11 cellular contexts compared by ENCODE assay signal in genomic region chr3:72163809-72164634, GRCh38.
DNase-seq lines count a peak whose midpoint lies in the region; ATAC-seq and TF ChIP-seq lines count a peak whose summit lies in the region.
"Had no signal": no experiment of that assay in that cellular context is flagged by ENCODE, and none has a peak within 500 bp of the region (broad histone marks: within the 10 kb centered on the region; RNA-seq: fewer than 3 reads in every experiment).

No MANE protein-coding gene starts in this region.

- H3K9me3 ChIP-seq in esophagus squamous epithelium: no peaks in the 10 kb centered on the region

- TF ChIP-seq CTCF in esophagus squamous epithelium (IDR thresholded peaks at IDR 0.05): no peak
- TF ChIP-seq CTCF in Calu3 (IDR thresholded peaks at IDR 0.05; ENCODE audit: unreplicated experiment): no peak

- CTCF ChIA-PET in Calu3 (lab: Charles Lee): interaction anchor here (0.7 kb wide), 1 partner anchor 49 kb away, joined by 4 read pairs; no protein-coding TSS in a partner anchor

- DNase-seq in esophagus squamous epithelium (lab: John Stamatoyannopoulos, UW) (peak; percentile 5), Calu3 (no peak), immature natural killer cell (no peak)
- DNase-seq: activated CD4-positive, alpha-beta T cell treated with anti-CD3 and anti-CD28 coated beads, Interleukin-2, amount 50 U/mL, for 4 hours; NCI-H2081 had no signal

- intact Hi-C loops in esophagus squamous epithelium (cut with DNase I) (no loop called here), Calu3 (cut with micrococcal nuclease; ENCODE audit: unreplicated experiment) (no loop called here)

- H3K27me3 ChIP-seq in esophagus squamous epithelium: no peaks in the 10 kb centered on the region

- H3K4me1 ChIP-seq in esophagus squamous epithelium: peaks cover 0 to 13% (median 0%) of the 10 kb centered on the region in 3 donors

- H3K27ac Mint-ChIP-seq in Calu3 (ENCODE audit: unreplicated experiment) (no peak overlapping the region), immature natural killer cell (no peak overlapping the region)
- no peak overlapping the region for H3K27ac Mint-ChIP-seq in activated T-helper 17 cell treated with anti-CD3 and anti-CD28 coated beads, Interleukin-2, amount 50 U/mL, for 72 hours

- no peak overlapping the region for H3K4me3 ChIP-seq in esophagus squamous epithelium
- H3K4me3 ChIP-seq: lung had no signal

- peaks cover 9% of the 10 kb centered on the region for H3K4me1 Mint-ChIP-seq in Calu3 (ENCODE audit: low read depth, unreplicated experiment)
- peaks cover 0 to 1% of the 10 kb centered on the region in 2 donors for H3K4me1 Mint-ChIP-seq in immature natural killer cell
- H3K4me1 Mint-ChIP-seq in activated T-helper 17 cell treated with anti-CD3 and anti-CD28 coated beads, Interleukin-2, amount 50 U/mL, for 72 hours: no peaks in the 10 kb centered on the region

- H3K36me3 Mint-ChIP-seq in Calu3 (ENCODE audit: insufficient read depth, unreplicated experiment): no peaks in the 10 kb centered on the region
- no peaks in the 10 kb centered on the region for H3K36me3 Mint-ChIP-seq in immature natural killer cell
- no peaks in the 10 kb centered on the region for H3K36me3 Mint-ChIP-seq in activated T-helper 17 cell treated with anti-CD3 and anti-CD28 coated beads, Interleukin-2, amount 50 U/mL, for 72 hours (ENCODE audit: low read depth)

- 91 to 95% methylated on average over 6 of the region's 7 CpGs for WGBS in esophagus squamous epithelium, 2 donors

- H3K36me3 ChIP-seq in esophagus squamous epithelium: no peaks in the 10 kb centered on the region

- H3K4me3 Mint-ChIP-seq in Calu3 (ENCODE audit: low read depth, unreplicated experiment): no peak overlapping the region
- H3K4me3 Mint-ChIP-seq in immature natural killer cell: no peak overlapping the region
- no peak overlapping the region for H3K4me3 Mint-ChIP-seq in activated T-helper 17 cell treated with anti-CD3 and anti-CD28 coated beads, Interleukin-2, amount 50 U/mL, for 72 hours

- ATAC-seq in GM18519 (IDR thresholded peaks at IDR 0.05; ENCODE audit: low FRiP score, unreplicated experiment): peak; percentile 83
- ATAC-seq in GM21737 (IDR thresholded peaks at IDR 0.05; ENCODE audit: unreplicated experiment): peak; percentile 84
- peak; percentile 82 for ATAC-seq in HG03521 (IDR thresholded peaks at IDR 0.05; ENCODE audit: unreplicated experiment)
- ATAC-seq in SK-N-SH treated with all-trans-retinoic acid at 6 μM for 48 hours: no peak
- no peak for ATAC-seq in activated T-helper 17 cell treated with anti-CD3 and anti-CD28 coated beads, Interleukin-2, amount 50 U/mL, for 72 hours (replicated peaks)

- H3K27me3 Mint-ChIP-seq in Calu3 (ENCODE audit: unreplicated experiment) (peaks cover 11% of the 10 kb centered on the region), immature natural killer cell (ENCODE audit: low read depth in 3 of 3) (peaks cover 1 to 4% (median 2%) of the 10 kb centered on the region in 3 donors)
- H3K27me3 Mint-ChIP-seq in activated T-helper 17 cell treated with anti-CD3 and anti-CD28 coated beads, Interleukin-2, amount 50 U/mL, for 72 hours: peaks cover 3% of the 10 kb centered on the region

- no peaks in the 10 kb centered on the region for H3K9me3 Mint-ChIP-seq in Calu3 (ENCODE audit: low read depth, unreplicated experiment)
- H3K9me3 Mint-ChIP-seq in immature natural killer cell: no peaks in the 10 kb centered on the region
- H3K9me3 Mint-ChIP-seq in activated T-helper 17 cell treated with anti-CD3 and anti-CD28 coated beads, Interleukin-2, amount 50 U/mL, for 72 hours: no peaks in the 10 kb centered on the region

- no TSS peak for BruUV-seq in Calu3 (replicated peaks; lab: Mats Ljungman, UMichigan)

- TF ChIP-seq POLR2A in esophagus squamous epithelium (IDR thresholded peaks at IDR 0.05): no peak

- H3K27ac ChIP-seq in esophagus squamous epithelium: peak overlapping the region in 1 of 4 donors; percentile 20

TF ChIP-seq in SK-N-SH treated with all-trans-retinoic acid at 6 μM for 48 hours, 23 proteins besides CTCF, POLR2A, EP300 and RAD21:
- no peak for TF ChIP-seq ARNTL (CRISPR knock-in tag; IDR thresholded peaks at IDR 0.05; ENCODE audit: borderline replicate concordance, low read depth)
- no peak for TF ChIP-seq TCF4 (CRISPR knock-in tag; IDR thresholded peaks at IDR 0.05; ENCODE audit: borderline replicate concordance)
- no peak for TF ChIP-seq ZC3H10 (CRISPR knock-in tag; IDR thresholded peaks at IDR 0.05)
- no peak for TF ChIP-seq ZNF8 (CRISPR knock-in tag; IDR thresholded peaks at IDR 0.05)
- TF ChIP-seq SNAI2 (CRISPR knock-in tag; IDR thresholded peaks at IDR 0.05): no peak
- TF ChIP-seq POU6F1 (CRISPR knock-in tag; IDR thresholded peaks at IDR 0.05; ENCODE audit: borderline replicate concordance, low read depth): no peak
- TF ChIP-seq BACH2 (CRISPR knock-in tag; IDR thresholded peaks at IDR 0.05; ENCODE audit: borderline replicate concordance): no peak
- TF ChIP-seq CSDC2 (CRISPR knock-in tag; IDR thresholded peaks at IDR 0.05): no peak
- TF ChIP-seq GLIS3 (CRISPR knock-in tag; IDR thresholded peaks at IDR 0.05): no peak

Comparison
In these comparisons a context has a peak if more than half of its experiments do, and no peak if none do; other contexts are left out.
1. ATAC-seq: peak in GM18519 (single experiment), GM21737 (single experiment) and HG03521 (single experiment); none in SK-N-SH treated with all-trans-retinoic acid at 6 μM for 48 hours (single experiment) and activated T-helper 17 cell treated with anti-CD3 and anti-CD28 coated beads, Interleukin-2, amount 50 U/mL, for 72 hours (single experiment).